In the genomic region with DNA sequence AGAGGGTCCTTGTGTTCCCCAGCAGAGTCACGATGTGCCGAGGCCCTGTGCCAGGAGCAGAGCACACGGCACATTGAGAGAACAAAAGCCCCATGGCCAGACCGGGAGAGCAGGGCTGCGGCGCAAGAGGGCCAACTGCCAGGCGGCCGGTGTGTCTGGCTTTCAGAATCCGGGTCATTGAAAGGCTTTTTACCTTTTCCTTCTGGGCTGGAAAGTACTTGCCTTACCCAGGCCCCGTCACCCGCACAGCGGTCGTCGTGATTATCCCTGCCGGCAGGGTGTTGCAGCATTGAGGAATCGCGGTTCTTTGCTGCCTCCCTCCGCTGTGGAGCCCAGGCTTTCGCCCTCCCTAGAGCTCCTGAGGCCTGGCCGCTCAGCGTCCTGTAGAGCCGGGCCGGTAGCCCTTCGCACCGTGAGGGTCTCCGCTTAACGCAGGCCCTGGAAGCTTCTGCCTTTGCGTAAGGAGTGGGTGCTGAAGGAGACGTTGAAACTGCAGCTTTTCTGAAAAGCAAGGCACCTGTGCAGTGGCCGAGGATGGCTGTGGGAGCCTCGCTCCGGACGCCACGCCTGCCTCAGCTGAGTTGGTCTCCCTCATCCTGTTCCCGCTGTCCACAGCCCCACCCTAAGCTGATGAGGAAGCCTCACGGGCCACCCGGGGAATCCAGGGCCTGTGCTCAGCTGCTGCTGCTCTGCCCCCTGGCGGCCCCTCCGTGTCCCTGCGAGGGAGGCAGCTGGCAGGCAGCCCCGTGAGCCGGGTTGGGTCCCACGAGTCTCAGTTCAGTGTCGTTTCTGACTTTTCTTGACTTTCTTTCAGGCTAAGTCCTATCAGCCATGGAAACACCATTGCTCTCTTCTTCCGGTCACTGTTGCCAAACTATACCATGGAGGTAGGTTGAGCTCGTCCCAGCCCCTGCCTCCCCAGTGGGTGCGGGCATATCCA, we compare ENCODE assay signal across 7 cellular contexts. TPM values are rescaled to one million over a fixed set of nuclear protein-coding genes. Genes with fewer than 3 reads are reported as not detected.
A peak's percentile ranks its signal among the peaks of the same experiment; 100 is the strongest.
DNase-seq lines count a peak whose midpoint lies in the region; ATAC-seq and TF ChIP-seq lines count a peak whose summit lies in the region.

No MANE protein-coding gene starts in this region.

- no peaks in the 10 kb centered on the region for H3K27me3 Mint-ChIP-seq in activated B cell treated with CpG ODN at 0.5 μM for 24 hours

- in situ Hi-C loops in GM13977 (cut with MboI; ENCODE audit: low pct_unique_long_range_greater_than_20kb, low sequenced_read_pairs, unreplicated experiment), result no loop called here

- no peak overlapping the region for H3K4me3 ChIP-seq in kidney epithelial cell (ENCODE audit: low read depth, low read length)

- H3K4me1 Mint-ChIP-seq in activated B cell treated with CpG ODN at 0.5 μM for 24 hours, result peaks cover 5% of the 10 kb centered on the region

- DNase-seq in GM13977 (ENCODE audit: low spot score) (peak; percentile 86), NCI-H1092 treated with DMSO at 0.1 percent for 48 hours (lab: John Stamatoyannopoulos, UW) (peak; percentile 53), activated B cell treated with CpG ODN at 0.5 μM for 24 hours (peak; percentile 64), kidney epithelial cell (ENCODE audit: low read depth) (no peak)
- DNase-seq in central memory CD4-positive, alpha-beta T cell, result peak; percentile 61
- DNase-seq in stimulated activated CD4-positive, alpha-beta T cell treated with anti-CD3 and anti-CD28 coated beads, Interleukin-2, amount 100 ng/mL, for 4 hours (ENCODE audit: low read depth), result peak; percentile 49

- peaks cover 53% of the 10 kb centered on the region for H3K36me3 Mint-ChIP-seq in activated B cell treated with CpG ODN at 0.5 μM for 24 hours (ENCODE audit: low read depth)

- TF ChIP-seq CTCF in GM13977 (IDR thresholded peaks at IDR 0.05; ENCODE audit: extremely low read depth, insufficient read depth, missing control alignments) (peak; percentile 95), activated B cell treated with CpG ODN at 0.5 μM for 24 hours (IDR thresholded peaks at IDR 0.05) (peak; percentile 82), kidney epithelial cell (IDR thresholded peaks at IDR 0.05; ENCODE audit: insufficient read depth, low read length, poor library complexity, severe bottlenecking) (peak; percentile 89)

- ATAC-seq in activated B cell treated with CpG ODN at 0.5 μM for 24 hours (ENCODE audit: low read depth), result peak; percentile 85
- no peak for ATAC-seq in HG03159 (IDR thresholded peaks at IDR 0.05; ENCODE audit: unreplicated experiment)

- H3K9me3 Mint-ChIP-seq in activated B cell treated with CpG ODN at 0.5 μM for 24 hours, result no peaks in the 10 kb centered on the region

- intact Hi-C loops in activated B cell treated with CpG ODN at 0.5 μM for 24 hours (cut with micrococcal nuclease), result loop anchor here (1.0 kb wide), 1 partner anchor 204 kb away; no protein-coding TSS in a partner anchor

- CTCF ChIA-PET in activated B cell treated with CpG ODN at 0.5 μM for 24 hours (lab: Charles Lee), result interaction anchor here (0.7 to 3.2 kb wide), 10 partner anchors 9 to 210 kb away, joined by 3 to 10 read pairs (median 4); partner anchors contain the start of genes MC1R and TUBB3

- no peaks in the 10 kb centered on the region for H3K27me3 ChIP-seq in kidney epithelial cell (ENCODE audit: control insufficient read depth, insufficient read depth, low read length)

- H3K4me3 Mint-ChIP-seq in activated B cell treated with CpG ODN at 0.5 μM for 24 hours, result no peak overlapping the region

- POLR2A ChIA-PET in activated B cell treated with CpG ODN at 0.5 μM for 24 hours (lab: Charles Lee), result interaction anchor here (0.5 to 1.5 kb wide), 8 partner anchors 35 to 299 kb away, joined by 3 to 6 read pairs (median 4); partner anchors contain the start of gene TCF25

- no peak overlapping the region for H3K27ac Mint-ChIP-seq in activated B cell treated with CpG ODN at 0.5 μM for 24 hours

- H3K36me3 ChIP-seq in kidney epithelial cell (ENCODE audit: control insufficient read depth, insufficient read depth, low read length), result peaks cover 4% of the 10 kb centered on the region

RNA-seq across cellular contexts. Expression of gene MC1R, which starts 8.6 kb away (rescaled TPM):
- total RNA-seq in activated B cell treated with CpG ODN at 0.5 μM for 24 hours, result 4.8 and 6.8 TPM in 2 replicates
- 1.5 and 3.0 TPM in 2 replicates for total RNA-seq in kidney epithelial cell

RNA-seq across cellular contexts. Expression of gene TUBB3, which starts 13.1 kb away (rescaled TPM):
- total RNA-seq in activated B cell treated with CpG ODN at 0.5 μM for 24 hours (0.33 and 0.42 TPM in 2 replicates), kidney epithelial cell (599 and 683 TPM in 2 replicates)

RNA-seq across cellular contexts. Expression of gene TCF25, which starts 36.7 kb away (rescaled TPM):
- total RNA-seq in activated B cell treated with CpG ODN at 0.5 μM for 24 hours (256 and 273 TPM in 2 replicates), kidney epithelial cell (145 and 149 TPM in 2 replicates)

RNA-seq across cellular contexts. Expression of gene DEF8, which starts 38.5 kb away (rescaled TPM):
- total RNA-seq in activated B cell treated with CpG ODN at 0.5 μM for 24 hours (45.2 and 51.5 TPM in 2 replicates), kidney epithelial cell (101 and 107 TPM in 2 replicates)

Comparison
In these comparisons a context has a peak if more than half of its experiments do, and no peak if none do; other contexts are left out.
1. RNA of gene TUBB3, which starts 13.1 kb away (total RNA-seq): 599 to 683 TPM in kidney epithelial cell; 0.33 to 0.42 TPM in activated B cell treated with CpG ODN at 0.5 μM for 24 hours; every median in the first group is over 100 times any median in the second.
2. Peak in every context shown above with its lines, with median percentiles within 50 percentile points of each other: CTCF ChIP-seq.